ENCODE assay signal across 12 cellular contexts in genomic region chr3:101950985-101951733, GRCh38.
DNase-seq lines count a peak whose midpoint lies in the region; ATAC-seq and TF ChIP-seq lines count a peak whose summit lies in the region.
"Had no signal": no experiment of that assay in that cellular context is flagged by ENCODE, and none has a peak within 500 bp of the region (broad histone marks: within the 10 kb centered on the region; RNA-seq: fewer than 3 reads in every experiment).

No MANE protein-coding gene starts in this region.

- ATAC-seq in GM18520 (IDR thresholded peaks at IDR 0.05; ENCODE audit: unreplicated experiment) (peak; percentile 14), HG02763 (IDR thresholded peaks at IDR 0.05; ENCODE audit: unreplicated experiment) (peak; percentile 15)
- no peak for ATAC-seq in naive thymus-derived CD8-positive, alpha-beta T cell

- POLR2A ChIA-PET in naive thymus-derived CD8-positive, alpha-beta T cell (lab: Charles Lee): interaction anchor here (0.9 to 1.0 kb wide), 2 partner anchors 12 to 15 kb away, joined by 3 read pairs; no protein-coding TSS in a partner anchor

- TF ChIP-seq CTCF in VCaP (conservative IDR thresholded peaks at IDR 0.05): no peak

- H3K27me3 Mint-ChIP-seq in naive thymus-derived CD8-positive, alpha-beta T cell: peaks cover 0 to 2% (median 0%) of the 10 kb centered on the region in 5 donors

- H3K27ac ChIP-seq in VCaP: 0 out of 2 replicates have a peak overlapping the region, but pooled peaks have one; percentile 0

- peaks cover 0 to 4% (median 0%) of the 10 kb centered on the region in 9 donors for H3K9me3 Mint-ChIP-seq in naive thymus-derived CD8-positive, alpha-beta T cell

- DNase-seq in myocyte (ENCODE audit: low read depth) (peak; percentile 53), cerebellar cortex (ENCODE audit: low spot score) (no peak), hepatic stellate cell (ENCODE audit: low spot score) (no peak)
- DNase-seq in central memory CD4-positive, alpha-beta T cell: no peak
- no peak for DNase-seq in naive thymus-derived CD8-positive, alpha-beta T cell
- DNase-seq: activated CD4-positive, alpha-beta T cell treated with anti-CD3 and anti-CD28 coated beads for 1 hour; DMS153; left cardiac atrium; NCI-H1092 had no signal

- H3K4me1 Mint-ChIP-seq in naive thymus-derived CD8-positive, alpha-beta T cell: peaks cover 0 to 9% (median 5%) of the 10 kb centered on the region in 4 donors

- no peak overlapping the region for H3K4me3 Mint-ChIP-seq in naive thymus-derived CD8-positive, alpha-beta T cell

- no peak overlapping the region for H3K27ac Mint-ChIP-seq in naive thymus-derived CD8-positive, alpha-beta T cell

- H3K36me3 Mint-ChIP-seq in naive thymus-derived CD8-positive, alpha-beta T cell: peaks cover 0 to 2% (median 0%) of the 10 kb centered on the region in 3 donors

Comparison
In these comparisons a context has a peak if more than half of its experiments do, and no peak if none do; other contexts are left out.
1. ATAC-seq: peak in GM18520 (single experiment) and HG02763 (single experiment); none in naive thymus-derived CD8-positive, alpha-beta T cell (0 of 2).